In the genomic region with DNA sequence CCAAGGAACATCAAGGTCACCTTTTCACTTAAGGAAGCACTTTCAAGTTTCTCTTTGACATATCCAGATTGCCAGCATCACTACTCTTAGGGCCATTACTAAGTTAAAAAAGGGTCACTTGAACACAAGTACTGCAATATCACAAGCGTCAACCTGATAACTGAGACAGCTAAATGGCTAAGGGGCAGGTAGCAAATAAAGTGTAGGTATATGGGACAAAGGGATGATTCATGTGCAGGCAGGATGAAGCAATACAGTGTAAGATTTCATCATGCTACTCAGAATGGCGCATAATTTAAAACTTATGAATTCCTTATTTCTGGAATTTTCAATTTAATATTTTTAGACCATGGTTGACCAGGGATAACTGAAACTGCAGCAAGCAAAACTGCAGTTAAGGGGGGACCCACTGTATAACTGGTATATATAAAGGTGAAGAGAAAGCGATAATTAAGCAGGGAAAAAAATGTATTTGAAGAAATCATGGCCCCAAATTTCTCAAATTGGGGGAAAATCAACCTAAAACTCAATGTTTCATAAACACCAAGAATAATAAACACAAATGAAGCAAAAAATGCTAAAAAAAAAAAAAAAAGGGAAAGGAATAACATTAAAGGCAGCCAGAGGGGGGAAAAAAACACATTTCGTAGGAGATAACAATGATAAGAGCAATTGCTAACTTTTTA, we compare ENCODE assay signal across 2 cellular contexts.
TF ChIP-seq lines count a peak whose summit lies in the region.

No MANE protein-coding gene starts in this region.

TF ChIP-seq in HCT116, 20 proteins besides CTCF, POLR2A, EP300 and RAD21 (continued from another document):
- TF ChIP-seq, protein P1, sequence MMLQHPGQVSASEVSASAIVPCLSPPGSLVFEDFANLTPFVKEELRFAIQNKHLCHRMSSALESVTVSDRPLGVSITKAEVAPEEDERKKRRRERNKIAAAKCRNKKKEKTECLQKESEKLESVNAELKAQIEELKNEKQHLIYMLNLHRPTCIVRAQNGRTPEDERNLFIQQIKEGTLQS (IDR thresholded peaks at IDR 0.05), result no peak
- TF ChIP-seq YY1 (IDR thresholded peaks at IDR 0.05; ENCODE audit: extremely low read depth, insufficient replicate concordance, low read depth, low read length) (no peak), CBX3 (IDR thresholded peaks at IDR 0.05; ENCODE audit: low read depth) (no peak), CEBPB (IDR thresholded peaks at IDR 0.05; ENCODE audit: low read depth) (peak; percentile 80)
- TF ChIP-seq, protein P2, sequence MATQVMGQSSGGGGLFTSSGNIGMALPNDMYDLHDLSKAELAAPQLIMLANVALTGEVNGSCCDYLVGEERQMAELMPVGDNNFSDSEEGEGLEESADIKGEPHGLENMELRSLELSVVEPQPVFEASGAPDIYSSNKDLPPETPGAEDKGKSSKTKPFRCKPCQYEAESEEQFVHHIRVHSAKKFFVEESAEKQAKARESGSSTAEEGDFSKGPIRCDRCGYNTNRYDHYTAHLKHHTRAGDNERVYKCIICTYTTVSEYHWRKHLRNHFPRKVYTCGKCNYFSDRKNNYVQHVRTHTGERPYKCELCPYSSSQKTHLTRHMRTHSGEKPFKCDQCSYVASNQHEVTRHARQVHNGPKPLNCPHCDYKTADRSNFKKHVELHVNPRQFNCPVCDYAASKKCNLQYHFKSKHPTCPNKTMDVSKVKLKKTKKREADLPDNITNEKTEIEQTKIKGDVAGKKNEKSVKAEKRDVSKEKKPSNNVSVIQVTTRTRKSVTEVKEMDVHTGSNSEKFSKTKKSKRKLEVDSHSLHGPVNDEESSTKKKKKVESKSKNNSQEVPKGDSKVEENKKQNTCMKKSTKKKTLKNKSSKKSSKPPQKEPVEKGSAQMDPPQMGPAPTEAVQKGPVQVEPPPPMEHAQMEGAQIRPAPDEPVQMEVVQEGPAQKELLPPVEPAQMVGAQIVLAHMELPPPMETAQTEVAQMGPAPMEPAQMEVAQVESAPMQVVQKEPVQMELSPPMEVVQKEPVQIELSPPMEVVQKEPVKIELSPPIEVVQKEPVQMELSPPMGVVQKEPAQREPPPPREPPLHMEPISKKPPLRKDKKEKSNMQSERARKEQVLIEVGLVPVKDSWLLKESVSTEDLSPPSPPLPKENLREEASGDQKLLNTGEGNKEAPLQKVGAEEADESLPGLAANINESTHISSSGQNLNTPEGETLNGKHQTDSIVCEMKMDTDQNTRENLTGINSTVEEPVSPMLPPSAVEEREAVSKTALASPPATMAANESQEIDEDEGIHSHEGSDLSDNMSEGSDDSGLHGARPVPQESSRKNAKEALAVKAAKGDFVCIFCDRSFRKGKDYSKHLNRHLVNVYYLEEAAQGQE (IDR thresholded peaks at IDR 0.05; ENCODE audit: low read depth), result no peak

TF ChIP-seq in GM23338, 12 proteins besides CTCF, POLR2A, EP300 and RAD21 (continued from another document):
- no peak for TF ChIP-seq STAT1 (IDR thresholded peaks at IDR 0.05; ENCODE audit: unreplicated experiment)
